ENCODE assay signal across 14 cellular contexts in the genomic region with DNA sequence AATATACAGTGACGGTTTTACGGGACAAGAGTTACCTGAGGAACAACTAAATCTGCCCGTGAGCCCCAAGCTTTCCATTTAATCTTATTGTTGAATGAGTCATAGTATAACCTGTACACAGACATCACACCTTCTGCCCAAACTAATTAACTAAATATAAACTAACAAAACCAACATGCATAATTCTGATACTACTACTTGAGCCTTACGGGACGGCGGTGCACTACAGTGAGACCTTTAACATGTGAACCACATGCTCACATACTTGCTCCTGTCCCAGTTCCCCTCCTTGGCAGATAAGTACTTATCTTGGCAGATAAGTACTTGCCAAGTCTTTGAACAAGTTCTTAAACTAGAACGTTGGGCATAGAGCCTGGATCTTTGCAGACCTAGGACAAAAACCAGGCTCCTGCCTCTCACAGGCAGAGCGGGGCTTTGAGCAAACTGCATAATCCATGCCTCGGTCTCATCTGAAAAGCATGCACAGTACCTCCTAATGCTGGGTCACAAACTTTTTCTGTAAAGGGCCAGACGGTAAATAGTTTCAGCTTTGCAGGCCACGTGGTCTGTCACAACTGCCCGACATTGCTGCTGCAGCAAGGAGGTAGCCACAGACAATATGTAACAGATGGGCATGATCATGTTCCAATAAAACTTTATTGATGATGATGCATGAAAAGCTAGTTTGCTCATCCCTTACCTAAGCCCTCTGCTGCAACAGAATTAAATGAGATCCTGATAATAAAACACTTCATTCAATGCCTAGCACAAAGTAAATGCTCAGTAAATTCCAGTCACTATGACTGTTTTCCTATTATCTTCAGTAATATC. TPM values are rescaled to one million over a fixed set of nuclear protein-coding genes. Genes with fewer than 3 reads are reported as not detected.
A peak's percentile ranks its signal among the peaks of the same experiment; 100 is the strongest.
DNase-seq lines count a peak whose midpoint lies in the region; ATAC-seq and TF ChIP-seq lines count a peak whose summit lies in the region.
"Had no signal": no experiment of that assay in that cellular context is flagged by ENCODE, and none has a peak within 500 bp of the region (broad histone marks: within the 10 kb centered on the region; RNA-seq: fewer than 3 reads in every experiment).

No MANE protein-coding gene starts in this region.

- no peaks in the 10 kb centered on the region for H3K27me3 ChIP-seq in heart right ventricle
- no peaks in the 10 kb centered on the region for H3K27me3 ChIP-seq in left lung
- H3K27me3 ChIP-seq in upper lobe of right lung, result no peaks in the 10 kb centered on the region
- H3K27me3 ChIP-seq: tibial artery had no signal

- intact Hi-C loops in heart right ventricle (cut with DNase I), result loop anchor here in 5 of 10 donors (5.0 to 10.0 kb wide), 6 partner anchors 164 to 634 kb away; partner anchors contain the start of gene PFDN4 (in 1 of the 5)
- intact Hi-C loops in cardiac septum (cut with DNase I), result no loop called here
- intact Hi-C loops in left lung (cut with DNase I), result no loop called here
- intact Hi-C loops in upper lobe of right lung (cut with DNase I), result loop anchor here (10.0 kb wide), 1 partner anchor 344 kb away; no protein-coding TSS in a partner anchor

- no peaks in the 10 kb centered on the region for H3K9me3 ChIP-seq in heart right ventricle
- no peaks in the 10 kb centered on the region for H3K9me3 ChIP-seq in left lung
- no peaks in the 10 kb centered on the region for H3K9me3 ChIP-seq in upper lobe of right lung
- H3K9me3 ChIP-seq: tibial artery had no signal

- H3K27ac ChIP-seq in heart right ventricle, result no peak overlapping the region
- H3K27ac ChIP-seq in left lung, result no peak overlapping the region
- no peak overlapping the region for H3K27ac ChIP-seq in upper lobe of right lung
- H3K27ac ChIP-seq: tibial artery, VCaP had no signal

- H3K4me3 ChIP-seq in heart right ventricle (no peak overlapping the region), left lung (no peak overlapping the region), upper lobe of right lung (no peak overlapping the region)
- H3K4me3 ChIP-seq: tibial artery had no signal

- H3K36me3 ChIP-seq in heart right ventricle (peaks cover 0 to 100% (median 37%) of the 10 kb centered on the region in 9 donors), left lung (peaks cover 0 to 98% of the 10 kb centered on the region in 2 donors), upper lobe of right lung (peaks cover 88% of the 10 kb centered on the region)

- peak in 5 of 8 donors; percentile 39 to 85 (median 62) for ATAC-seq in heart right ventricle
- peak; percentile 88 for ATAC-seq in left lung
- ATAC-seq in upper lobe of right lung, result peak; percentile 68
- ATAC-seq in HG02798 (IDR thresholded peaks at IDR 0.05; ENCODE audit: poor library complexity, unreplicated experiment), result no peak
- ATAC-seq in GM19397 (IDR thresholded peaks at IDR 0.05; ENCODE audit: unreplicated experiment), result no peak

- no peak for TF ChIP-seq CTCF in heart right ventricle (IDR thresholded peaks at IDR 0.05)
- TF ChIP-seq CTCF in left lung (IDR thresholded peaks at IDR 0.05), result no peak
- TF ChIP-seq CTCF in upper lobe of right lung (IDR thresholded peaks at IDR 0.05), result no peak

- H3K4me1 ChIP-seq in heart right ventricle (peaks cover 0 to 33% (median 6%) of the 10 kb centered on the region in 9 donors), left lung (no peaks in the 10 kb centered on the region), upper lobe of right lung (peaks cover 3% of the 10 kb centered on the region)
- H3K4me1 ChIP-seq: tibial artery had no signal

- 46 to 56% methylated on average over 12 of the region's 12 CpGs for WGBS in heart right ventricle, 2 donors

- DNase-seq in heart right ventricle, result no peak
- no peak for DNase-seq in cardiac septum (ENCODE audit: low spot score)
- peak; percentile 32 for DNase-seq in activated CD8-positive, alpha-beta memory T cell treated with anti-CD3 and anti-CD28 coated beads, Interleukin-2, amount 50 U/mL, for 48 hours
- peak in 1 of 2 donors; percentile 24 for DNase-seq in left lung
- DNase-seq in upper lobe of right lung, result no peak
- no peak for DNase-seq in NCI-H82 (lab: John Stamatoyannopoulos, UW)
- DNase-seq: dermis blood vessel endothelial cell, foreskin fibroblast, mesendoderm, NCI-H2171 treated with DMSO at 0.1 percent for 48 hours, tibial artery had no signal

RNA-seq across cellular contexts. Expression of gene ZNF217, which starts 23.0 kb away (rescaled TPM):
- 10 to 100 TPM in 3 of 10 donors, 1 to 10 TPM in 7; 7.2 to 18.4 (median 8.5) TPM for total RNA-seq in heart right ventricle
- polyA plus RNA-seq in heart right ventricle, result 1 to 10 TPM; 3.3 to 5.3 TPM
- 10.7 TPM for total RNA-seq in cardiac septum
- 10 to 100 TPM; 23.6 to 35.4 TPM for total RNA-seq in left lung
- total RNA-seq in upper lobe of right lung, result 30.9 TPM

Comparison
In these comparisons a context has a peak if more than half of its experiments do, and no peak if none do; other contexts are left out.
1. ATAC-seq: peak in heart right ventricle (5 of 8), left lung (single experiment) and upper lobe of right lung (single experiment); none in HG02798 (single experiment) and GM19397 (single experiment).